In the genomic region with DNA sequence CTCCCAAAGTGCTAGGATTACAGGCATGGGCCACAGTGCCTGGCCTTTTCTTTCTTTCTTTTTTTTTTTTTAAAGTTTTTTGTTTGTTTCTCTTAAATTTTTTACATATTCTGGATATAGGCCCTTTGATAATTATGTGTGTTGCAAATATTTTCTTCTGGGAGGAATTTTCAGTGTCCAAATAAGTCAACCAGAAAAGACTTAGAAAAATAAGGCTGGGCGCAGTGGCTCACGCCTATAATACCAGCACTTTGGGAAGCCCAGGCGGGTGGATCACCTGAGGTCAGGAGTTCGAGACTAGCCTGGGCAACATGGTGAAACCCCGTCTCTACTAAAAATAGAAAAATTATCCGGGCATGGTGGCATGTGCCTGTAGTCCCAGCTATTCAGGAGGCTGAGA, we compare ENCODE assay signal across 4 cellular contexts. TPM values are rescaled to one million over a fixed set of nuclear protein-coding genes. Genes with fewer than 3 reads are reported as not detected.
"Had no signal": no experiment of that assay in that cellular context is flagged by ENCODE, and none has a peak within 500 bp of the region (broad histone marks: within the 10 kb centered on the region; RNA-seq: fewer than 3 reads in every experiment).

No MANE protein-coding gene starts in this region.

RNA-seq across cellular contexts. Expression of a gene that starts 44.7 kb away (rescaled TPM):
- total RNA-seq: body of pancreas; naive thymus-derived CD4-positive, alpha-beta T cell; Right ventricle myocardium inferior; skeletal muscle tissue had no signal
- polyA plus RNA-seq: naive thymus-derived CD4-positive, alpha-beta T cell had no signal
